In the genomic region with DNA sequence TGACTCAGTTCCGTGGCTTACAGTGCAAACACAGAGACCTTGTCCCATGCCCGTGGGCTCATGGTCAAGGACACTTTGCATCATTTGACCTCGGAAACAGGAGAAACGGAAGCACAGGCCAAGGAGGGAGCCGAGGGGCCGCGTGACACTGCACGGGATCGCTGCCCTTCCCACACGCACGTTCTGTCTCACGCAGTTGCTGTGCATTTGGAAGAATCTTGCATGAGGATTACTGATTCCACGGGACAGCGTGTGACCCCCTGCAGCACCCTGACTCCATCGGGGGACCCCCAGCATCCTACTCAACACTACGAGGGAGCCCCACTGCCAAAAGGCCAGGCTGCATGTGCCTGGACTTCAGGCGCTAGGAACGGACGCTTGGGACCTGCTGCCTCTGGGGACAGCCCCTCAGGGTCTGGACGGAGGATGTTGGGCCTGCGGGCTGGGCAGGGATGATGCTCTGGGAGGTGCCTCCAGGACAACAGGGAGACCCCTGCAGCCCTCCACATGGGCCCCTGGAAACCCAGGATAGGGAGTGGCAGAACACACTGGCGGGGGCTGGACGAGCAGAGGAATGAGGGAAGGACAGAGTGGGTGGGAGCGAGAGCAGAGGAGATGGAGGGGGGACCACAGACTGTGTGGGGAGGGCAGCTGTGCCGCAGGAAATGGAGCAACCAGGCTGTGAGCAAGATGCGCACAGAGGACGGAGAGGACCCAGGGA, we compare ENCODE assay signal across 1 cellular context.
TF ChIP-seq lines count a peak whose summit lies in the region.

No MANE protein-coding gene starts in this region.

TF ChIP-seq in HepG2, 621 proteins besides CTCF, POLR2A, EP300 and RAD21 (continued from another document and continues in another):
- TF ChIP-seq, protein P1, sequence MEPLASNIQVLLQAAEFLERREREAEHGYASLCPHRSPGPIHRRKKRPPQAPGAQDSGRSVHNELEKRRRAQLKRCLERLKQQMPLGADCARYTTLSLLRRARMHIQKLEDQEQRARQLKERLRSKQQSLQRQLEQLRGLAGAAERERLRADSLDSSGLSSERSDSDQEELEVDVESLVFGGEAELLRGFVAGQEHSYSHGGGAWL (CRISPR knock-in tag; IDR thresholded peaks at IDR 0.05), result no peak
- TF ChIP-seq GLI4 (CRISPR knock-in tag; IDR thresholded peaks at IDR 0.05; ENCODE audit: borderline replicate concordance) (no peak), SP2 (CRISPR knock-in tag; IDR thresholded peaks at IDR 0.05) (0 out of 2 replicates have a peak, but pooled peaks have one; percentile 21), U2AF2 (IDR thresholded peaks at IDR 0.05; ENCODE audit: low read depth, low read length) (no peak), ZC3H13 (CRISPR knock-in tag; IDR thresholded peaks at IDR 0.05) (0 out of 2 replicates have a peak, but pooled peaks have one; percentile 69), ZNF556 (CRISPR knock-in tag; IDR thresholded peaks at IDR 0.05; ENCODE audit: borderline replicate concordance) (peak; percentile 55; the same call in 1 of the 2 replicates), TCF12 (IDR thresholded peaks at IDR 0.05) (no peak), TCF12 (CRISPR knock-in tag; IDR thresholded peaks at IDR 0.05) (0 out of 2 replicates have a peak, but pooled peaks have one; percentile 38), ZFY (CRISPR knock-in tag; IDR thresholded peaks at IDR 0.05) (peak; percentile 29; the same call in 1 of the 2 replicates), GFI1 (CRISPR knock-in tag; IDR thresholded peaks at IDR 0.05; ENCODE audit: borderline replicate concordance) (peak; percentile 43; the same call in 1 of the 2 replicates), SP5 (CRISPR knock-in tag; IDR thresholded peaks at IDR 0.05; ENCODE audit: borderline replicate concordance, low read depth) (0 out of 2 replicates have a peak, but pooled peaks have one; percentile 22), EHMT2 (IDR thresholded peaks at IDR 0.05; ENCODE audit: borderline replicate concordance, low read depth, low read length) (no peak), MEIS1 (CRISPR knock-in tag; IDR thresholded peaks at IDR 0.05; ENCODE audit: borderline replicate concordance) (0 out of 2 replicates have a peak, but pooled peaks have one; percentile 15), MAFK (conservative IDR thresholded peaks at IDR 0.05 in 1 of 2, IDR thresholded peaks at IDR 0.05 in 1 of 2; ENCODE audit: low read length in 2 of 2) (no peak), KAT7 (CRISPR knock-in tag; IDR thresholded peaks at IDR 0.05; ENCODE audit: borderline replicate concordance) (no peak), FOXA3 (CRISPR knock-in tag; IDR thresholded peaks at IDR 0.05) (peak; percentile 68), ZEB1 (IDR thresholded peaks at IDR 0.05; ENCODE audit: insufficient replicate concordance, low read depth) (no peak), KLF11 (CRISPR knock-in tag; IDR thresholded peaks at IDR 0.05) (no peak), SIN3B (IDR thresholded peaks at IDR 0.05; ENCODE audit: low read length) (no peak), NR2F6 (IDR thresholded peaks at IDR 0.05) (peak; percentile 75), NR2F6 (CRISPR knock-in tag; IDR thresholded peaks at IDR 0.05) (peak; percentile 94), ZNF143 (CRISPR knock-in tag; IDR thresholded peaks at IDR 0.05) (0 out of 2 replicates have a peak, but pooled peaks have one; percentile 26), ETV5 (CRISPR knock-in tag; IDR thresholded peaks at IDR 0.05; ENCODE audit: borderline replicate concordance) (peak; percentile 97), ZNF883 (CRISPR knock-in tag; IDR thresholded peaks at IDR 0.05; ENCODE audit: not compliant biosample characterization) (peak; percentile 82), ARID2 (CRISPR knock-in tag; IDR thresholded peaks at IDR 0.05; ENCODE audit: borderline replicate concordance) (no peak), CCDC6 (CRISPR knock-in tag; IDR thresholded peaks at IDR 0.05) (no peak), PHF5A (CRISPR knock-in tag; IDR thresholded peaks at IDR 0.05; ENCODE audit: low read depth, unreplicated experiment) (no peak), CEBPG (CRISPR knock-in tag; IDR thresholded peaks at IDR 0.05) (peak; percentile 75), ATF7-NPFF (CRISPR knock-in tag; IDR thresholded peaks at IDR 0.05; ENCODE audit: low read depth) (no peak; the same call in 1 of the 2 replicates), HMG20A (CRISPR knock-in tag; IDR thresholded peaks at IDR 0.05; ENCODE audit: borderline replicate concordance) (peak; percentile 64; the same call in 1 of the 2 replicates), ZSCAN25 (CRISPR knock-in tag; IDR thresholded peaks at IDR 0.05) (0 out of 2 replicates have a peak, but pooled peaks have one; percentile 36)
- TF ChIP-seq, protein P2, sequence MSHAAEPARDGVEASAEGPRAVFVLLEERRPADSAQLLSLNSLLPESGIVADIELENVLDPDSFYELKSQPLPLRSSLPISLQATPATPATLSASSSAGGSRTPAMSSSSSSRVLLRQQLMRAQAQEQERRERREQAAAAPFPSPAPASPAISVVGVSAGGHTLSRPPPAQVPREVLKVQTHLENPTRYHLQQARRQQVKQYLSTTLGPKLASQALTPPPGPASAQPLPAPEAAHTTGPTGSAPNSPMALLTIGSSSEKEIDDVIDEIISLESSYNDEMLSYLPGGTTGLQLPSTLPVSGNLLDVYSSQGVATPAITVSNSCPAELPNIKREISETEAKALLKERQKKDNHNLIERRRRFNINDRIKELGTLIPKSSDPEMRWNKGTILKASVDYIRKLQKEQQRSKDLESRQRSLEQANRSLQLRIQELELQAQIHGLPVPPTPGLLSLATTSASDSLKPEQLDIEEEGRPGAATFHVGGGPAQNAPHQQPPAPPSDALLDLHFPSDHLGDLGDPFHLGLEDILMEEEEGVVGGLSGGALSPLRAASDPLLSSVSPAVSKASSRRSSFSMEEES (CRISPR knock-in tag; IDR thresholded peaks at IDR 0.05), result peak; percentile 92
- TF ChIP-seq, protein P3, sequence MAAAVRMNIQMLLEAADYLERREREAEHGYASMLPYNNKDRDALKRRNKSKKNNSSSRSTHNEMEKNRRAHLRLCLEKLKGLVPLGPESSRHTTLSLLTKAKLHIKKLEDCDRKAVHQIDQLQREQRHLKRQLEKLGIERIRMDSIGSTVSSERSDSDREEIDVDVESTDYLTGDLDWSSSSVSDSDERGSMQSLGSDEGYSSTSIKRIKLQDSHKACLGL (CRISPR knock-in tag; IDR thresholded peaks at IDR 0.05), result peak; percentile 15; the same call in 1 of the 2 replicates
- TF ChIP-seq, protein P4, sequence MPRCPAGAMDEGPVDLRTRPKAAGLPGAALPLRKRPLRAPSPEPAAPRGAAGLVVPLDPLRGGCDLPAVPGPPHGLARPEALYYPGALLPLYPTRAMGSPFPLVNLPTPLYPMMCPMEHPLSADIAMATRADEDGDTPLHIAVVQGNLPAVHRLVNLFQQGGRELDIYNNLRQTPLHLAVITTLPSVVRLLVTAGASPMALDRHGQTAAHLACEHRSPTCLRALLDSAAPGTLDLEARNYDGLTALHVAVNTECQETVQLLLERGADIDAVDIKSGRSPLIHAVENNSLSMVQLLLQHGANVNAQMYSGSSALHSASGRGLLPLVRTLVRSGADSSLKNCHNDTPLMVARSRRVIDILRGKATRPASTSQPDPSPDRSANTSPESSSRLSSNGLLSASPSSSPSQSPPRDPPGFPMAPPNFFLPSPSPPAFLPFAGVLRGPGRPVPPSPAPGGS (CRISPR knock-in tag; IDR thresholded peaks at IDR 0.05), result peak; percentile 57; the same call in 1 of the 2 replicates
- TF ChIP-seq, protein P5, sequence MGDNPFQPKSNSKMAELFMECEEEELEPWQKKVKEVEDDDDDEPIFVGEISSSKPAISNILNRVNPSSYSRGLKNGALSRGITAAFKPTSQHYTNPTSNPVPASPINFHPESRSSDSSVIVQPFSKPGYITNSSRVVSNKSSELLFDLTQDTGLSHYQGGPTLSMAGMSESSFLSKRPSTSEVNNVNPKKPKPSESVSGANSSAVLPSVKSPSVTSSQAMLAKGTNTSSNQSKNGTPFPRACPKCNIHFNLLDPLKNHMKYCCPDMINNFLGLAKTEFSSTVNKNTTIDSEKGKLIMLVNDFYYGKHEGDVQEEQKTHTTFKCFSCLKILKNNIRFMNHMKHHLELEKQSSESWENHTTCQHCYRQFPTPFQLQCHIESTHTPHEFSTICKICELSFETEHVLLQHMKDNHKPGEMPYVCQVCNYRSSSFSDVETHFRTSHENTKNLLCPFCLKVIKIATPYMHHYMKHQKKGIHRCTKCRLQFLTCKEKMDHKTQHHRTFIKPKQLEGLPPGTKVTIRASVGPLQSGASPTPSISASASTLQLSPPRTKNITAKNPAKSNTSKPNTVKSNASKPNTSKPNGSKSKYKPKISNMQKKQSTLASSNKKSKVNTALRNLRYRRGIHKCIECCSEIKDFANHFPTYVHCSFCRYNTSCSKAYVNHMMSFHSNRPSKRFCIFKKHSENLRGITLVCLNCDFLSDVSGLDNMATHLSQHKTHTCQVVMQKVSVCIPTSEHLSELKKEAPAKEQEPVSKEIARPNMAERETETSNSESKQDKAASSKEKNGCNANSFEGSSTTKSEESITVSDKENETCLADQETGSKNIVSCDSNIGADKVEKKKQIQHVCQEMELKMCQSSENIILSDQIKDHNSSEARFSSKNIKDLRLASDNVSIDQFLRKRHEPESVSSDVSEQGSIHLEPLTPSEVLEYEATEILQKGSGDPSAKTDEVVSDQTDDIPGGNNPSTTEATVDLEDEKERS (CRISPR knock-in tag; IDR thresholded peaks at IDR 0.05), result no peak
- TF ChIP-seq, protein P6, sequence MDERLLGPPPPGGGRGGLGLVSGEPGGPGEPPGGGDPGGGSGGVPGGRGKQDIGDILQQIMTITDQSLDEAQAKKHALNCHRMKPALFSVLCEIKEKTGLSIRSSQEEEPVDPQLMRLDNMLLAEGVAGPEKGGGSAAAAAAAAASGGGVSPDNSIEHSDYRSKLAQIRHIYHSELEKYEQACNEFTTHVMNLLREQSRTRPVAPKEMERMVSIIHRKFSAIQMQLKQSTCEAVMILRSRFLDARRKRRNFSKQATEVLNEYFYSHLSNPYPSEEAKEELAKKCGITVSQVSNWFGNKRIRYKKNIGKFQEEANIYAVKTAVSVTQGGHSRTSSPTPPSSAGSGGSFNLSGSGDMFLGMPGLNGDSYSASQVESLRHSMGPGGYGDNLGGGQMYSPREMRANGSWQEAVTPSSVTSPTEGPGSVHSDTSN (CRISPR knock-in tag; IDR thresholded peaks at IDR 0.05), result no peak
- TF ChIP-seq, protein P7, sequence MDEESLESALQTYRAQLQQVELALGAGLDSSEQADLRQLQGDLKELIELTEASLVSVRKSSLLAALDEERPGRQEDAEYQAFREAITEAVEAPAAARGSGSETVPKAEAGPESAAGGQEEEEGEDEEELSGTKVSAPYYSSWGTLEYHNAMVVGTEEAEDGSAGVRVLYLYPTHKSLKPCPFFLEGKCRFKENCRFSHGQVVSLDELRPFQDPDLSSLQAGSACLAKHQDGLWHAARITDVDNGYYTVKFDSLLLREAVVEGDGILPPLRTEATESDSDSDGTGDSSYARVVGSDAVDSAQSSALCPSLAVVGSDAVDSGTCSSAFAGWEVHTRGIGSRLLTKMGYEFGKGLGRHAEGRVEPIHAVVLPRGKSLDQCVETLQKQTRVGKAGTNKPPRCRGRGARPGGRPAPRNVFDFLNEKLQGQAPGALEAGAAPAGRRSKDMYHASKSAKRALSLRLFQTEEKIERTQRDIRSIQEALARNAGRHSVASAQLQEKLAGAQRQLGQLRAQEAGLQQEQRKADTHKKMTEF (CRISPR knock-in tag; IDR thresholded peaks at IDR 0.05), result peak; percentile 47; the same call in 1 of the 2 replicates
- TF ChIP-seq, protein P8, sequence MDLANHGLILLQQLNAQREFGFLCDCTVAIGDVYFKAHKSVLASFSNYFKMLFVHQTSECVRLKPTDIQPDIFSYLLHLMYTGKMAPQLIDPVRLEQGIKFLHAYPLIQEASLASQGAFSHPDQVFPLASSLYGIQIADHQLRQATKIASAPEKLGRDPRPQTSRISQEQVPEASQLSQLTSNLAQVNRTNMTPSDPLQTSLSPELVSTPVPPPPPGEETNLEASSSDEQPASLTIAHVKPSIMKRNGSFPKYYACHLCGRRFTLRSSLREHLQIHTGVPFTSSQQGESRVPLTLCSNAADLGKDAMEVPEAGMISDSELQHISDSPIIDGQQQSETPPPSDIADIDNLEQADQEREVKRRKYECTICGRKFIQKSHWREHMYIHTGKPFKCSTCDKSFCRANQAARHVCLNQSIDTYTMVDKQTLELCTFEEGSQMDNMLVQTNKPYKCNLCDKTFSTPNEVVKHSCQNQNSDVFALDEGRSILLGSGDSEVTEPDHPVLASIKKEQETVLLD (CRISPR knock-in tag; IDR thresholded peaks at IDR 0.05; ENCODE audit: low read depth), result peak; percentile 61
- TF ChIP-seq, protein P9, sequence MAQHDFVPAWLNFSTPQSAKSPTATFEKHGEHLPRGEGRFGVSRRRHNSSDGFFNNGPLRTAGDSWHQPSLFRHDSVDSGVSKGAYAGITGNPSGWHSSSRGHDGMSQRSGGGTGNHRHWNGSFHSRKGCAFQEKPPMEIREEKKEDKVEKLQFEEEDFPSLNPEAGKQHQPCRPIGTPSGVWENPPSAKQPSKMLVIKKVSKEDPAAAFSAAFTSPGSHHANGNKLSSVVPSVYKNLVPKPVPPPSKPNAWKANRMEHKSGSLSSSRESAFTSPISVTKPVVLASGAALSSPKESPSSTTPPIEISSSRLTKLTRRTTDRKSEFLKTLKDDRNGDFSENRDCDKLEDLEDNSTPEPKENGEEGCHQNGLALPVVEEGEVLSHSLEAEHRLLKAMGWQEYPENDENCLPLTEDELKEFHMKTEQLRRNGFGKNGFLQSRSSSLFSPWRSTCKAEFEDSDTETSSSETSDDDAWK (CRISPR knock-in tag; IDR thresholded peaks at IDR 0.05), result no peak
- TF ChIP-seq, protein P10, sequence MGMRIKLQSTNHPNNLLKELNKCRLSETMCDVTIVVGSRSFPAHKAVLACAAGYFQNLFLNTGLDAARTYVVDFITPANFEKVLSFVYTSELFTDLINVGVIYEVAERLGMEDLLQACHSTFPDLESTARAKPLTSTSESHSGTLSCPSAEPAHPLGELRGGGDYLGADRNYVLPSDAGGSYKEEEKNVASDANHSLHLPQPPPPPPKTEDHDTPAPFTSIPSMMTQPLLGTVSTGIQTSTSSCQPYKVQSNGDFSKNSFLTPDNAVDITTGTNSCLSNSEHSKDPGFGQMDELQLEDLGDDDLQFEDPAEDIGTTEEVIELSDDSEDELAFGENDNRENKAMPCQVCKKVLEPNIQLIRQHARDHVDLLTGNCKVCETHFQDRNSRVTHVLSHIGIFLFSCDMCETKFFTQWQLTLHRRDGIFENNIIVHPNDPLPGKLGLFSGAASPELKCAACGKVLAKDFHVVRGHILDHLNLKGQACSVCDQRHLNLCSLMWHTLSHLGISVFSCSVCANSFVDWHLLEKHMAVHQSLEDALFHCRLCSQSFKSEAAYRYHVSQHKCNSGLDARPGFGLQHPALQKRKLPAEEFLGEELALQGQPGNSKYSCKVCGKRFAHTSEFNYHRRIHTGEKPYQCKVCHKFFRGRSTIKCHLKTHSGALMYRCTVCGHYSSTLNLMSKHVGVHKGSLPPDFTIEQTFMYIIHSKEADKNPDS (CRISPR knock-in tag; IDR thresholded peaks at IDR 0.05), result no peak
